Comparison of ENCODE assay signal across 8 cellular contexts in genomic region chr15:53197426-53197839, GRCh38.
DNase-seq lines count a peak whose midpoint lies in the region; ATAC-seq and TF ChIP-seq lines count a peak whose summit lies in the region.

No MANE protein-coding gene starts in this region.

- H3K27me3 Mint-ChIP-seq in activated T-helper 17 cell treated with anti-CD3 and anti-CD28 coated beads, Interleukin-2, amount 50 U/mL, for 72 hours = peaks cover 3% of the 10 kb centered on the region

- H3K4me3 ChIP-seq in BE2C (ENCODE audit: low read depth, low read length) = peak overlapping the region; percentile 11; the same call in 1 of the 2 replicates
- H3K4me3 ChIP-seq in heart left ventricle = peak overlapping the region in 1 of 12 donors; percentile 30

- H3K4me3 Mint-ChIP-seq in activated T-helper 17 cell treated with anti-CD3 and anti-CD28 coated beads, Interleukin-2, amount 50 U/mL, for 72 hours = no peak overlapping the region

- no peak overlapping the region for H3K27ac Mint-ChIP-seq in activated T-helper 17 cell treated with anti-CD3 and anti-CD28 coated beads, Interleukin-2, amount 50 U/mL, for 72 hours

- DNase-seq in BE2C (peak; percentile 66), NCI-H748 (lab: John Stamatoyannopoulos, UW; ENCODE audit: unreplicated experiment) (peak; percentile 56), heart left ventricle (peak; percentile 29 to 60 (median 33)), retina (peak; percentile 96)

- TF ChIP-seq CTCF in BE2C (IDR thresholded peaks at IDR 0.05; ENCODE audit: low read depth, low read length) (peak; percentile 95), heart left ventricle (IDR thresholded peaks at IDR 0.05) (peak; percentile 62 to 80 (median 76))

- no peaks in the 10 kb centered on the region for H3K9me3 ChIP-seq in BE2C
- no peaks in the 10 kb centered on the region for H3K9me3 ChIP-seq in heart left ventricle

- peaks cover 2% of the 10 kb centered on the region for H3K9me3 Mint-ChIP-seq in activated T-helper 17 cell treated with anti-CD3 and anti-CD28 coated beads, Interleukin-2, amount 50 U/mL, for 72 hours

- 4 to 6% (median 5%) methylated on average over 20 to 23 of the region's 23 CpGs for WGBS in heart left ventricle, 4 donors

- H3K36me3 Mint-ChIP-seq in activated T-helper 17 cell treated with anti-CD3 and anti-CD28 coated beads, Interleukin-2, amount 50 U/mL, for 72 hours (ENCODE audit: low read depth) = no peaks in the 10 kb centered on the region

- no peak for TF ChIP-seq POLR2A in heart left ventricle (IDR thresholded peaks at IDR 0.05)

- H3K27me3 ChIP-seq in BE2C (peaks cover 5% of the 10 kb centered on the region), heart left ventricle (peaks cover 0 to 21% (median 0%) of the 10 kb centered on the region in 9 donors)

- no peaks in the 10 kb centered on the region for H3K4me1 ChIP-seq in BE2C
- H3K4me1 ChIP-seq in heart left ventricle = peaks cover 0 to 4% (median 0%) of the 10 kb centered on the region in 12 donors

- H3K36me3 ChIP-seq in BE2C (no peaks in the 10 kb centered on the region), heart left ventricle (no peaks in the 10 kb centered on the region)

- no peaks in the 10 kb centered on the region for H3K4me1 Mint-ChIP-seq in activated T-helper 17 cell treated with anti-CD3 and anti-CD28 coated beads, Interleukin-2, amount 50 U/mL, for 72 hours

- no peak overlapping the region for H3K27ac ChIP-seq in heart left ventricle

- ATAC-seq in GM18870 (IDR thresholded peaks at IDR 0.05; ENCODE audit: unreplicated experiment) (peak; percentile 57), HG03565 (IDR thresholded peaks at IDR 0.05; ENCODE audit: unreplicated experiment) (peak; percentile 81), heart left ventricle (peak in 3 of 4 donors; percentile 42 to 63 (median 49)), HG03108 (IDR thresholded peaks at IDR 0.05; ENCODE audit: unreplicated experiment) (no peak)
- peak; percentile 47 for ATAC-seq in activated T-helper 17 cell treated with anti-CD3 and anti-CD28 coated beads, Interleukin-2, amount 50 U/mL, for 72 hours (replicated peaks)

- intact Hi-C loops in heart left ventricle (cut with DNase I) = loop anchor here in 9 of 10 donors (1.0 to 10.0 kb wide), 5 partner anchors 410 to 520 kb away; no protein-coding TSS in a partner anchor

Comparison
In these comparisons a context has a peak if more than half of its experiments do, and no peak if none do; other contexts are left out.
1. DNase-seq: peak in every context shown above with its lines; median percentile 96 in retina; 66 in BE2C; 56 in NCI-H748; 33 in heart left ventricle.